Comparison of ENCODE assay signal across 23 cellular contexts in genomic region chr21:44686000-44686781, GRCh38. TPM values are rescaled to one million over a fixed set of nuclear protein-coding genes. Genes with fewer than 3 reads are reported as not detected.
DNase-seq lines count a peak whose midpoint lies in the region; ATAC-seq, FAIRE-seq and TF ChIP-seq lines count a peak whose summit lies in the region.
"Had no signal": no experiment of that assay in that cellular context is flagged by ENCODE, and none has a peak within 500 bp of the region (broad histone marks: within the 10 kb centered on the region; RNA-seq: fewer than 3 reads in every experiment).

No MANE protein-coding gene starts in this region.

- no peak overlapping the region for H3K4me3 Mint-ChIP-seq in endothelial cell (ENCODE audit: unreplicated experiment)

- H3K27ac Mint-ChIP-seq in endothelial cell (ENCODE audit: unreplicated experiment): peak overlapping the region; percentile 24

- ATAC-seq in stimulated activated naive CD8-positive, alpha-beta T cell treated with anti-CD3 and anti-CD28 coated beads, Interleukin-15, Interleukin-2, amounts not matched to agents 100 U/mL and 50 U/mL, for 24 hours: peak; percentile 58
- ATAC-seq in HG03139 (IDR thresholded peaks at IDR 0.05; ENCODE audit: unreplicated experiment): no peak
- ATAC-seq: left lung had no signal

- H3K27me3 Mint-ChIP-seq in endothelial cell (ENCODE audit: unreplicated experiment): peaks cover 9% of the 10 kb centered on the region

- H3K9me3 Mint-ChIP-seq in endothelial cell (ENCODE audit: unreplicated experiment): no peaks in the 10 kb centered on the region

- FAIRE-seq in GM12891 (lab: Jason Lieb, UNC): no peak
- FAIRE-seq: astrocyte, colon, small intestine had no signal

- H3K36me3 Mint-ChIP-seq in endothelial cell (ENCODE audit: low read depth, unreplicated experiment): no peaks in the 10 kb centered on the region

- peak; percentile 59 for DNase-seq in activated effector memory CD4-positive, alpha-beta T cell treated with anti-CD3 and anti-CD28 coated beads, Interleukin-2, amount 50 U/mL, for 16 hours
- no peak for DNase-seq in activated effector memory CD4-positive, alpha-beta T cell treated with Interleukin-2 at 50 U/mL for 16 hours
- DNase-seq in NCI-H146 treated with DMSO at 0.1 percent for 48 hours (lab: John Stamatoyannopoulos, UW; ENCODE audit: unreplicated experiment) (peak; percentile 26), endothelial cell (ENCODE audit: low spot score) (no peak), GDM1 (lab: John Stamatoyannopoulos, UW) (no peak), GM12891 (ENCODE audit: insufficient read length, low spot score) (no peak)
- no peak for DNase-seq in stimulated activated naive CD8-positive, alpha-beta T cell treated with anti-CD3 and anti-CD28 coated beads, Interleukin-15, Interleukin-2, amounts not matched to agents 100 U/mL and 50 U/mL, for 24 hours
- DNase-seq: activated CD4-positive, alpha-beta T cell treated with anti-CD3 and anti-CD28 coated beads, Interleukin-2, amount 50 U/mL, for 4 hours; EL; foreskin melanocyte; IMR-90; left lung; MG63; NCI-H2081; NCI-H526; PC-9; small intestine; stimulated activated CD4-positive, alpha-beta T cell treated with anti-CD3 and anti-CD28 coated beads, Interleukin-4, amount 100 ng/mL, for 24 hours; testis had no signal

- H3K4me1 Mint-ChIP-seq in endothelial cell (ENCODE audit: unreplicated experiment): peaks cover 5% of the 10 kb centered on the region

- TF ChIP-seq CTCF in endothelial cell (IDR thresholded peaks at IDR 0.05; ENCODE audit: unreplicated experiment): no peak

- TF ChIP-seq POLR2A in GM12891 (IDR thresholded peaks at IDR 0.05; ENCODE audit: low read depth, low read length): no peak

TF ChIP-seq in GM12891, 5 proteins besides CTCF, POLR2A, EP300 and RAD21:
- TF ChIP-seq PAX5 (IDR thresholded peaks at IDR 0.05; ENCODE audit: insufficient read depth, low read length, severe bottlenecking) (no peak), POU2F2 (IDR thresholded peaks at IDR 0.05; ENCODE audit: low read depth, low read length) (no peak), POLR2AphosphoS5 (IDR thresholded peaks at IDR 0.05; ENCODE audit: low read depth, low read length) (no peak), TAF1 (IDR thresholded peaks at IDR 0.05; ENCODE audit: low read depth, low read length) (no peak), SPI1 (IDR thresholded peaks at IDR 0.05; ENCODE audit: low read depth, low read length) (no peak)
TF ChIP-seq in GM12891: peak in this region for 0.

RNA-seq across cellular contexts. Expression of gene KRTAP12-1, which starts 4.2 kb away (rescaled TPM):
- not detected for total RNA-seq in endothelial cell (ENCODE audit: unreplicated experiment)
- polyA plus RNA-seq in GM12891 (2012; ENCODE audit: low read depth, missing spikeins): not detected
- total RNA-seq: astrocyte, IMR-90, left lung, PC-9, SJSA1, testis had no signal
- polyA plus RNA-seq: IMR-90, small intestine had no signal

RNA-seq across cellular contexts. Expression of gene KRTAP10-12, which starts 10.8 kb away (rescaled TPM):
- total RNA-seq in endothelial cell (ENCODE audit: unreplicated experiment): not detected
- polyA plus RNA-seq in GM12891 (2012; ENCODE audit: low read depth, missing spikeins): not detected
- total RNA-seq: astrocyte, IMR-90, left lung, PC-9, SJSA1, testis had no signal
- polyA plus RNA-seq: IMR-90, small intestine had no signal

RNA-seq across cellular contexts. Expression of gene KRTAP12-2, which starts 19.5 kb away (rescaled TPM):
- total RNA-seq in endothelial cell (ENCODE audit: unreplicated experiment): not detected
- polyA plus RNA-seq in GM12891 (2012; ENCODE audit: low read depth, missing spikeins): not detected
- total RNA-seq: astrocyte, IMR-90, left lung, PC-9, SJSA1 had no signal
- polyA plus RNA-seq: IMR-90, small intestine had no signal

RNA-seq across cellular contexts. Expression of gene TSPEAR, which starts 25.2 kb away (rescaled TPM):
- not detected for total RNA-seq in endothelial cell (ENCODE audit: unreplicated experiment)
- polyA plus RNA-seq in GM12891 (2012; ENCODE audit: low read depth, missing spikeins): not detected
- total RNA-seq: astrocyte, IMR-90, PC-9, SJSA1 had no signal
- polyA plus RNA-seq: IMR-90 had no signal

RNA-seq across cellular contexts. Expression of gene KRTAP12-3, which starts 28.5 kb away (rescaled TPM):
- total RNA-seq in endothelial cell (ENCODE audit: unreplicated experiment): not detected
- polyA plus RNA-seq in GM12891 (2012; ENCODE audit: low read depth, missing spikeins): not detected
- total RNA-seq: astrocyte, IMR-90, left lung, PC-9, SJSA1, testis had no signal
- polyA plus RNA-seq: IMR-90, small intestine had no signal

Comparison
In these comparisons a context has a peak if more than half of its experiments do, and no peak if none do; other contexts are left out.
1. DNase-seq: peak in activated effector memory CD4-positive, alpha-beta T cell treated with anti-CD3 and anti-CD28 coated beads, Interleukin-2, amount 50 U/mL, for 16 hours (single experiment) and NCI-H146 treated with DMSO at 0.1 percent for 48 hours (single experiment); none in activated effector memory CD4-positive, alpha-beta T cell treated with Interleukin-2 at 50 U/mL for 16 hours (single experiment), endothelial cell (single experiment), stimulated activated naive CD8-positive, alpha-beta T cell treated with anti-CD3 and anti-CD28 coated beads, Interleukin-15, Interleukin-2, amounts not matched to agents 100 U/mL and 50 U/mL, for 24 hours (single experiment), GDM1 (single experiment) and GM12891 (single experiment).